ENCODE assay signal across 8 cellular contexts in genomic region chr7:157276731-157277562, GRCh38. TPM values are rescaled to one million over a fixed set of nuclear protein-coding genes. Genes with fewer than 3 reads are reported as not detected.
DNase-seq lines count a peak whose midpoint lies in the region; TF ChIP-seq lines count a peak whose summit lies in the region.

No MANE protein-coding gene starts in this region.

- TF ChIP-seq CTCF in AG04450 (IDR thresholded peaks at IDR 0.05; ENCODE audit: low read depth, low read length): no peak
- TF ChIP-seq CTCF in GM10248 (IDR thresholded peaks at IDR 0.05; ENCODE audit: control extremely low read depth, extremely low read depth, low read depth, missing control alignments): no peak

- H3K27ac ChIP-seq in AG04450 (ENCODE audit: low read depth, low read length): peak overlapping the region; percentile 31

- H3K27me3 ChIP-seq in AG04450 (ENCODE audit: control insufficient read depth, insufficient read depth, low read length): no peaks in the 10 kb centered on the region

- H3K4me3 ChIP-seq in AG04450 (ENCODE audit: low read depth, low read length): no peak overlapping the region

- DNase-seq in AG04450 (ENCODE audit: low read depth, low spot score): no peak
- peak; percentile 38 for DNase-seq in GM10248 (ENCODE audit: extremely low spot score)
- peak; percentile 28 for DNase-seq in SK-MEL-5 (ENCODE audit: low read depth, low spot score)
- DNase-seq in fibroblast of gingiva (ENCODE audit: low read depth): peak; percentile 32
- DNase-seq in stimulated activated CD4-positive, alpha-beta T cell treated with anti-CD3 and anti-CD28 coated beads, Interleukin-15, amount 100 ng/mL, for 24 hours: no peak
- no peak for DNase-seq in NCI-H446 treated with DMSO at 0.1 percent for 48 hours (lab: John Stamatoyannopoulos, UW)
- DNase-seq in effector CD8-positive, alpha-beta T cell (lab: John Stamatoyannopoulos, UW): no peak
- no peak for DNase-seq in activated T-cell treated with anti-CD3 and anti-CD28 coated beads for 4 hours

- peaks cover 3% of the 10 kb centered on the region; the same call in 1 of the 2 replicates for H3K9me3 ChIP-seq in AG04450 (ENCODE audit: control insufficient read depth, insufficient read depth, low read length)

- in situ Hi-C loops in SK-MEL-5 (cut with HindIII; ENCODE audit: low pct_unique_long_range_greater_than_20kb, low sequenced_read_pairs): no loop called here

- CTCF ChIA-PET in AG04450 (lab: Charles Lee) (no interaction called here), GM10248 (lab: Yijun Ruan, JAX) (interaction anchor here (1.2 kb wide), 1 partner anchor 21 kb away, joined by 3 read pairs; no protein-coding TSS in a partner anchor)

- POLR2A ChIA-PET in AG04450 (lab: Yijun Ruan, JAX): no interaction called here
- POLR2A ChIA-PET in GM10248 (lab: Yijun Ruan, JAX): no interaction called here

RNA-seq across cellular contexts. Expression of gene DNAJB6, which starts 59.9 kb away (rescaled TPM):
- 138 and 188 TPM in 2 replicates for polyA plus RNA-seq in AG04450 (2011; rRNA removed)
- polyA minus RNA-seq in AG04450 (2011; rRNA and poly(A)+ RNA removed): 36.8 and 57.4 TPM in 2 replicates
- 120 and 132 TPM in 2 replicates for total RNA-seq in SK-MEL-5 (2014; rRNA removed; shearing (Covaris generic))
- 143 and 154 TPM in 2 replicates for polyA plus RNA-seq in SK-MEL-5 (2015; cell fraction: cytosol; rRNA removed)
- polyA plus RNA-seq in SK-MEL-5 (2015; cell fraction: nucleus; rRNA removed): 108 and 143 TPM in 2 replicates

Comparison
In these comparisons a context has a peak if more than half of its experiments do, and no peak if none do; other contexts are left out.
1. DNase-seq: peak in GM10248 (single experiment), SK-MEL-5 (single experiment) and fibroblast of gingiva (single experiment); none in AG04450 (single experiment), stimulated activated CD4-positive, alpha-beta T cell treated with anti-CD3 and anti-CD28 coated beads, Interleukin-15, amount 100 ng/mL, for 24 hours (single experiment), NCI-H446 treated with DMSO at 0.1 percent for 48 hours (single experiment), effector CD8-positive, alpha-beta T cell (single experiment) and activated T-cell treated with anti-CD3 and anti-CD28 coated beads for 4 hours (single experiment).